8 cellular contexts compared by ENCODE assay signal in the genomic region with DNA sequence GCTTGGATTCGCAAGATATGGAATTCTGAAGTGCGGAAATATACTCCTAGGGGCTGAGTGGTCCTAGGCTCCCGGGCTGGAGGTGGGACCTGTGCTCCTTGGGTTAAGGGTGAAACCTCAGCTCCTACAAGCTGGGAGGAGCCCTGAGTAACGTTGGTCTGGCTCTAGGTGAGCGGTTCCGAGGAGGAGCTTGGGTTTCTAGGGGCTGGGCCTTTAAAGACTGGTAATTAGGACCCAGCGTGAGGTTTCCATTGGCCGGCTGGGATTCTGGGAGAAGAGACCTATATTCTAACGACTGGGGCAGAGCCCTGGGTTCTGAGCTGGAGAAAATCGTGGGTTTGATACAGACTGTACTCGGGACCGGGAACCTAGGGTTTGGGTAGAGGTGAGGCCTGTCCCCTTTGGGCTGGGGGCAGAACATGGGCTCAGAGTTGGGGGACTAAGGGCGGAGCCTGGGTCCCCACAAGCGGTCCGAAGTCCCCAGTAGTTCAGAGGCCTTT. TPM values are rescaled to one million over a fixed set of nuclear protein-coding genes. Genes with fewer than 3 reads are reported as not detected.
DNase-seq lines count a peak whose midpoint lies in the region; ATAC-seq and TF ChIP-seq lines count a peak whose summit lies in the region.

No MANE protein-coding gene starts in this region.

- 30% methylated on average over 4 of the region's 15 CpGs for WGBS in right lobe of liver (ENCODE audit: insufficient coverage, low coverage, low lambda C conversion rate, missing lambda C conversion rate)

- no peaks in the 10 kb centered on the region for H3K9me3 Mint-ChIP-seq in activated T-cell treated with anti-CD3 and anti-CD28 coated beads, Interleukin-2, amount 50 U/mL, for 4 hours

- peaks cover 0 to 10% (median 4%) of the 10 kb centered on the region in 4 donors for H3K4me1 ChIP-seq in right lobe of liver
- peaks cover 20% of the 10 kb centered on the region for H3K4me1 ChIP-seq in upper lobe of right lung

- H3K27me3 ChIP-seq in brain microvascular endothelial cell (replicated peaks) (no peaks in the 10 kb centered on the region), right lobe of liver (no peaks in the 10 kb centered on the region), upper lobe of right lung (no peaks in the 10 kb centered on the region)

- intact Hi-C loops in right lobe of liver (cut with DNase I) (no loop called here), upper lobe of right lung (cut with DNase I) (no loop called here), sciatic nerve (cut with DNase I) (no loop called here)

- no peak for TF ChIP-seq CTCF in brain microvascular endothelial cell (IDR thresholded peaks at IDR 0.05; ENCODE audit: low read depth, low read length, missing control alignments)
- TF ChIP-seq CTCF in right lobe of liver (IDR thresholded peaks at IDR 0.05): no peak
- no peak for TF ChIP-seq CTCF in upper lobe of right lung (IDR thresholded peaks at IDR 0.05)

- peaks cover 16% of the 10 kb centered on the region for H3K36me3 Mint-ChIP-seq in activated T-cell treated with anti-CD3 and anti-CD28 coated beads, Interleukin-2, amount 50 U/mL, for 4 hours (ENCODE audit: insufficient read depth)

- H3K4me1 Mint-ChIP-seq in activated T-cell treated with anti-CD3 and anti-CD28 coated beads, Interleukin-2, amount 50 U/mL, for 4 hours (ENCODE audit: low read depth): peaks cover 29% of the 10 kb centered on the region

- DNase-seq in activated T-cell treated with anti-CD3 and anti-CD28 coated beads, Interleukin-2, amount 50 U/mL, for 4 hours: no peak
- DNase-seq in activated T-cell treated with anti-CD3 and anti-CD28 coated beads, Interleukin-2, amount 50 U/mL, for 1 hour: no peak
- no peak for DNase-seq in brain microvascular endothelial cell
- peak in 1 of 3 donors; percentile 47 for DNase-seq in right lobe of liver
- DNase-seq in upper lobe of right lung: no peak
- no peak for DNase-seq in sciatic nerve (ENCODE audit: low spot score)

- in situ Hi-C loops in brain microvascular endothelial cell (cut with HindIII; ENCODE audit: low pct_ligation_motif_present, low sequenced_read_pairs): no loop called here

- peak overlapping the region; percentile 72 for H3K4me3 ChIP-seq in brain microvascular endothelial cell (ENCODE audit: low read depth, low read length)
- H3K4me3 ChIP-seq in right lobe of liver: peak overlapping the region; percentile 43 to 67 (median 55)
- peak overlapping the region; percentile 57 for H3K4me3 ChIP-seq in upper lobe of right lung

- no peak for TF ChIP-seq POLR2A in right lobe of liver (IDR thresholded peaks at IDR 0.05)

- H3K4me3 Mint-ChIP-seq in activated T-cell treated with anti-CD3 and anti-CD28 coated beads, Interleukin-2, amount 50 U/mL, for 4 hours: peak overlapping the region; percentile 87

- H3K27ac ChIP-seq in brain microvascular endothelial cell (peak overlapping the region; percentile 76), right lobe of liver (peak overlapping the region; percentile 21 to 66 (median 52)), upper lobe of right lung (peak overlapping the region; percentile 70)

- H3K36me3 ChIP-seq in brain microvascular endothelial cell (replicated peaks) (peaks cover 13% of the 10 kb centered on the region), right lobe of liver (peaks cover 0 to 15% (median under 1%) of the 10 kb centered on the region in 4 donors), upper lobe of right lung (peaks cover 28% of the 10 kb centered on the region)

- H3K27me3 Mint-ChIP-seq in activated T-cell treated with anti-CD3 and anti-CD28 coated beads, Interleukin-2, amount 50 U/mL, for 4 hours (ENCODE audit: low read depth): no peaks in the 10 kb centered on the region

- H3K9me3 ChIP-seq in right lobe of liver: no peaks in the 10 kb centered on the region
- no peaks in the 10 kb centered on the region for H3K9me3 ChIP-seq in upper lobe of right lung

- no peak for ATAC-seq in activated T-cell treated with anti-CD3 and anti-CD28 coated beads, Interleukin-2, amount 50 U/mL, for 4 hours
- peak in 1 of 4 donors; percentile 2 for ATAC-seq in right lobe of liver
- peak; percentile 2 for ATAC-seq in upper lobe of right lung
- ATAC-seq in GM18907 (IDR thresholded peaks at IDR 0.05; ENCODE audit: unreplicated experiment): no peak
- ATAC-seq in sciatic nerve: no peak
- no peak for ATAC-seq in HG03442 (IDR thresholded peaks at IDR 0.05; ENCODE audit: unreplicated experiment)

RNA-seq across cellular contexts. Expression of a gene that starts 0.9 kb away (rescaled TPM):
- total RNA-seq in activated T-cell treated with anti-CD3 and anti-CD28 coated beads, Interleukin-2, amount 50 U/mL, for 4 hours: 10 to 100 TPM; 42.2 to 51.5 (median 43.7) TPM
- total RNA-seq in right lobe of liver: 10 to 100 TPM in 1 of 6 experiments, 1 to 10 TPM in 5; 3.4 to 14.7 (median 4.8) TPM
- 28.9 TPM for total RNA-seq in upper lobe of right lung
- 18.0 TPM for total RNA-seq in sciatic nerve

RNA-seq across cellular contexts. Expression of a gene that starts 6.5 kb away (rescaled TPM):
- total RNA-seq in activated T-cell treated with anti-CD3 and anti-CD28 coated beads, Interleukin-2, amount 50 U/mL, for 4 hours: 10 to 100 TPM; 50.7 to 61.2 (median 53.6) TPM
- 10 to 100 TPM; 13.1 to 21.5 (median 17.0) TPM for total RNA-seq in right lobe of liver
- 22.5 TPM for total RNA-seq in upper lobe of right lung
- total RNA-seq in sciatic nerve: 17.7 TPM

RNA-seq across cellular contexts. Expression of a gene that starts 25.6 kb away (rescaled TPM):
- 100 to 1,000 TPM; 549 to 586 (median 553) TPM for total RNA-seq in activated T-cell treated with anti-CD3 and anti-CD28 coated beads, Interleukin-2, amount 50 U/mL, for 4 hours
- total RNA-seq in right lobe of liver: 100 to 1,000 TPM in 5 of 6 experiments, 10 to 100 TPM in 1; 92.7 to 164 (median 141) TPM
- total RNA-seq in upper lobe of right lung: 294 TPM
- total RNA-seq in sciatic nerve: 366 TPM

RNA-seq across cellular contexts. Expression of a gene that starts 40.6 kb away (rescaled TPM):
- under 1 TPM; 0.13 to 0.33 (median 0.18) TPM for total RNA-seq in activated T-cell treated with anti-CD3 and anti-CD28 coated beads, Interleukin-2, amount 50 U/mL, for 4 hours
- total RNA-seq in right lobe of liver (1 to 10 TPM in 1 of 6 experiments, under 1 TPM in 5; 0.63 to 1.1 (median 0.99) TPM), upper lobe of right lung (20.9 TPM), sciatic nerve (0.58 TPM)

RNA-seq across cellular contexts. Expression of a gene that starts 44.1 kb away (rescaled TPM):
- total RNA-seq in activated T-cell treated with anti-CD3 and anti-CD28 coated beads, Interleukin-2, amount 50 U/mL, for 4 hours: 1 to 10 TPM; 1.7 to 2.7 (median 2.1) TPM
- total RNA-seq in right lobe of liver (1 to 10 TPM in 1 of 6 experiments, under 1 TPM in 5; 0.24 to 1.4 (median 0.47) TPM), upper lobe of right lung (2.0 TPM), sciatic nerve (8.1 TPM)
